Comparison of ENCODE assay signal across 34 cellular contexts in genomic region chr22:26650722-26651421, GRCh38. TPM values are rescaled to one million over a fixed set of nuclear protein-coding genes. Genes with fewer than 3 reads are reported as not detected.
DNase-seq lines count a peak whose midpoint lies in the region; ATAC-seq, FAIRE-seq and TF ChIP-seq lines count a peak whose summit lies in the region.
"Had no signal": no experiment of that assay in that cellular context is flagged by ENCODE, and none has a peak within 500 bp of the region (broad histone marks: within the 10 kb centered on the region; RNA-seq: fewer than 3 reads in every experiment).

No MANE protein-coding gene starts in this region.

- RAD21 ChIA-PET in GM12878 (lab: Charles Lee; ENCODE audit: unreplicated experiment), result no interaction called here

- H3K9ac ChIP-seq in GM12878 (ENCODE audit: control insufficient read depth, insufficient read depth, low read length), result no peak overlapping the region

- TF ChIP-seq RAD21 in GM12878 (IDR thresholded peaks at IDR 0.05; ENCODE audit: insufficient read depth, low read depth, low read length), result no peak

- ATAC-seq in activated CD8-positive, alpha-beta memory T cell treated with anti-CD3 and anti-CD28 coated beads, Interleukin-2, amount 10 ng/mL, durations not matched to agents 7 days and 5 days, result peak; percentile 37
- peak; percentile 51 for ATAC-seq in GM12878
- ATAC-seq: left cardiac atrium, mucosa of descending colon, SK-N-SH treated with all-trans-retinoic acid at 6 μM for 48 hours had no signal

- no peak overlapping the region for H3K27ac ChIP-seq in GM12878 (ENCODE audit: control insufficient read depth, insufficient read depth)
- H3K27ac ChIP-seq: cardiac muscle cell, colonic mucosa, hepatocyte, thoracic aorta had no signal

- no peak overlapping the region for H3K4me3 Mint-ChIP-seq in activated CD8-positive, alpha-beta memory T cell treated with anti-CD3 and anti-CD28 coated beads, Interleukin-2, amount 10 ng/mL, durations not matched to agents 7 days and 5 days
- H3K4me3 Mint-ChIP-seq in stimulated activated naive CD8-positive, alpha-beta T cell treated with anti-CD3 and anti-CD28 coated beads, Interleukin-15, Interleukin-2, amounts not matched to agents 100 ng/mL and 50 ng/mL, for 24 hours, result no peak overlapping the region
- H3K4me3 Mint-ChIP-seq: activated naive CD8-positive, alpha-beta T cell treated with anti-CD3 and anti-CD28 coated beads, Interleukin-2, amount 10 ng/mL, durations not matched to agents 7 days and 5 days; CD8-positive, alpha-beta memory T cell; nephron had no signal

- in situ Hi-C loops in GM12878 (cut with MboI), result no loop called here

- CTCF ChIA-PET in activated CD8-positive, alpha-beta memory T cell treated with anti-CD3 and anti-CD28 coated beads, Interleukin-2, amount 10 ng/mL, durations not matched to agents 7 days and 5 days (lab: Charles Lee), result interaction anchor here (0.7 to 1.7 kb wide), 4 partner anchors 9 to 133 kb away, joined by 3 to 10 read pairs (median 3); no protein-coding TSS in a partner anchor
- CTCF ChIA-PET in GM12878 (lab: Yijun Ruan, JAX), result interaction anchor here (1.5 to 2.4 kb wide), 3 partner anchors 14 to 147 kb away, joined by 3 to 12 read pairs (median 7); no protein-coding TSS in a partner anchor

- H3K4me3 ChIP-seq in GM12878, result no peak overlapping the region
- H3K4me3 ChIP-seq: cardiac muscle cell, colonic mucosa, hepatocyte, mucosa of descending colon, thoracic aorta had no signal

- FAIRE-seq in GM12878 (lab: Jason Lieb, UNC) (no peak), frontal cortex (lab: Jason Lieb, UNC) (no peak)
- FAIRE-seq: astrocyte had no signal

- no peak for DNase-seq in activated CD8-positive, alpha-beta memory T cell treated with anti-CD3 and anti-CD28 coated beads, Interleukin-2, amount 10 ng/mL, durations not matched to agents 7 days and 5 days
- no peak for DNase-seq in activated CD8-positive, alpha-beta memory T cell treated with anti-CD3 and anti-CD28 coated beads, Interleukin-2, amount 50 U/mL, for 4 hours
- DNase-seq in GM20000 (ENCODE audit: low spot score), result peak; percentile 38
- DNase-seq in GM12878 (ENCODE audit: low read depth, low spot score), result no peak
- no peak for DNase-seq in stimulated activated CD4-positive, alpha-beta T cell treated with anti-CD3 and anti-CD28 coated beads, Interleukin-4, amount 100 ng/mL, for 1 hour
- DNase-seq in frontal cortex (ENCODE audit: low spot score in 2 of 2), result no peak
- DNase-seq: activated CD4-positive, CD25-positive, alpha-beta regulatory T cell treated with anti-CD3 and anti-CD28 coated beads, Interleukin-2, amount 50 U/mL, for 72 hours; activated naive CD8-positive, alpha-beta T cell treated with anti-CD3 and anti-CD28 coated beads, Interleukin-2, amount 10 ng/mL, durations not matched to agents 7 days and 5 days; CD8-positive, alpha-beta memory T cell; colonic mucosa; effector CD4-positive, alpha-beta T cell; EL; H7; Kasumi-1; left cardiac atrium; mucosa of descending colon; NCI-H1417 treated with DMSO at 0.1 percent for 48 hours; NCI-H2081; NCI-H2227 treated with DMSO at 0.1 percent for 48 hours; NCI-H526 treated with DMSO at 0.1 percent for 48 hours; Right ventricle myocardium superior; stimulated activated CD4-positive, alpha-beta T cell treated with anti-CD3 and anti-CD28 coated beads, Interleukin-15, amount 100 ng/mL, for 24 hours; stimulated activated naive CD4-positive, alpha-beta T cell treated with Interleukin-2 at 50 U/mL for 16 hours had no signal

- H3K79me2 ChIP-seq in GM12878 (ENCODE audit: control insufficient read depth, insufficient read depth, low read length), result no peaks in the 10 kb centered on the region
- H3K79me2 ChIP-seq: hepatocyte had no signal

- no peak for TF ChIP-seq EP300 in GM12878 (IDR thresholded peaks at IDR 0.05; ENCODE audit: borderline replicate concordance in 1 of 2, control insufficient read depth in 1 of 2, low read depth in 2 of 2, low read length in 2 of 2)

- POLR2A ChIA-PET in GM12878 (lab: Charles Lee), result no interaction called here

- BruUV-seq in GM12878 (replicated peaks; lab: Mats Ljungman, UMichigan), result no TSS peak

- WGBS in GM12878 (ENCODE audit: insufficient coverage, insufficient replicate concordance, low lambda C conversion rate, missing lambda C conversion rate), result 54% methylated on average over 6 of the region's 6 CpGs

- peaks cover 0 to 5% of the 10 kb centered on the region in 2 experiments; a peak in 2 of 4 replicates for H3K27me3 ChIP-seq in GM12878 (replicated peaks in 1 of 2; ENCODE audit: control insufficient read depth in 2 of 2, insufficient read depth in 2 of 2, low read length in 1 of 2)
- H3K27me3 ChIP-seq: colonic mucosa had no signal

- H3K4me1 ChIP-seq in GM12878 (ENCODE audit: control insufficient read depth, insufficient read depth, low read length), result peaks cover 27% of the 10 kb centered on the region
- H3K4me1 ChIP-seq: colonic mucosa had no signal

- H3K36me3 ChIP-seq in GM12878 (ENCODE audit: control insufficient read depth in 2 of 2, insufficient read depth in 2 of 2, low read length in 1 of 2), result no peaks in the 10 kb centered on the region
- H3K36me3 ChIP-seq: cardiac muscle cell, colonic mucosa, thoracic aorta had no signal

- 0 out of 2 replicates have a peak overlapping the region, but pooled peaks have one; percentile 50 for H3K4me2 ChIP-seq in GM12878 (ENCODE audit: control insufficient read depth, insufficient read depth)
- H3K4me2 ChIP-seq: hepatocyte had no signal

- peaks cover 59% of the 10 kb centered on the region for H3K4me1 Mint-ChIP-seq in activated CD8-positive, alpha-beta memory T cell treated with anti-CD3 and anti-CD28 coated beads, Interleukin-2, amount 10 ng/mL, durations not matched to agents 7 days and 5 days
- H3K4me1 Mint-ChIP-seq in stimulated activated naive CD8-positive, alpha-beta T cell treated with anti-CD3 and anti-CD28 coated beads, Interleukin-15, Interleukin-2, amounts not matched to agents 100 ng/mL and 50 ng/mL, for 24 hours (ENCODE audit: low read depth), result peaks cover 44% of the 10 kb centered on the region

- H3K9me3 ChIP-seq in GM12878 (replicated peaks; ENCODE audit: control insufficient read depth, insufficient read depth, low read length), result no peaks in the 10 kb centered on the region
- H3K9me3 ChIP-seq: colonic mucosa, mucosa of descending colon, thoracic aorta had no signal

- peak overlapping the region; percentile 11 for H3K27ac Mint-ChIP-seq in activated CD8-positive, alpha-beta memory T cell treated with anti-CD3 and anti-CD28 coated beads, Interleukin-2, amount 10 ng/mL, durations not matched to agents 7 days and 5 days
- peak overlapping the region; percentile 62 for H3K27ac Mint-ChIP-seq in stimulated activated naive CD8-positive, alpha-beta T cell treated with anti-CD3 and anti-CD28 coated beads, Interleukin-15, Interleukin-2, amounts not matched to agents 100 ng/mL and 50 ng/mL, for 24 hours
- H3K27ac Mint-ChIP-seq: activated naive CD8-positive, alpha-beta T cell treated with anti-CD3 and anti-CD28 coated beads, Interleukin-2, amount 10 ng/mL, durations not matched to agents 7 days and 5 days; nephron had no signal

- H3K27me3 Mint-ChIP-seq in activated CD8-positive, alpha-beta memory T cell treated with anti-CD3 and anti-CD28 coated beads, Interleukin-2, amount 10 ng/mL, durations not matched to agents 7 days and 5 days, result peaks cover 10% of the 10 kb centered on the region
- H3K27me3 Mint-ChIP-seq in stimulated activated naive CD8-positive, alpha-beta T cell treated with anti-CD3 and anti-CD28 coated beads, Interleukin-15, Interleukin-2, amounts not matched to agents 100 ng/mL and 50 ng/mL, for 24 hours, result no peaks in the 10 kb centered on the region

- no peaks in the 10 kb centered on the region; the same call in 1 of the 2 replicates for H4K20me1 ChIP-seq in GM12878 (ENCODE audit: control insufficient read depth, insufficient read depth)

- intact Hi-C loops in GM12878 (cut with micrococcal nuclease; ENCODE audit: unreplicated experiment), result no loop called here

- no peaks in the 10 kb centered on the region for H3K36me3 Mint-ChIP-seq in activated CD8-positive, alpha-beta memory T cell treated with anti-CD3 and anti-CD28 coated beads, Interleukin-2, amount 10 ng/mL, durations not matched to agents 7 days and 5 days
- no peaks in the 10 kb centered on the region for H3K36me3 Mint-ChIP-seq in stimulated activated naive CD8-positive, alpha-beta T cell treated with anti-CD3 and anti-CD28 coated beads, Interleukin-15, Interleukin-2, amounts not matched to agents 100 ng/mL and 50 ng/mL, for 24 hours (ENCODE audit: low read depth)
- H3K36me3 Mint-ChIP-seq: activated naive CD8-positive, alpha-beta T cell treated with anti-CD3 and anti-CD28 coated beads, Interleukin-2, amount 10 ng/mL, durations not matched to agents 7 days and 5 days; CD8-positive, alpha-beta memory T cell had no signal

- no peak for TF ChIP-seq POLR2A in GM12878 (IDR thresholded peaks at IDR 0.05; ENCODE audit: low read depth, low read length)

- TF ChIP-seq CTCF in GM20000 (IDR thresholded peaks at IDR 0.05; ENCODE audit: extremely low read depth, missing control alignments), result no peak
- no peak for TF ChIP-seq CTCF in GM12878 (IDR thresholded peaks at IDR 0.05 in 2 of 3, conservative IDR thresholded peaks at IDR 0.05 in 1 of 3; ENCODE audit: control insufficient read depth in 2 of 3, extremely low read depth in 1 of 3, insufficient read depth in 1 of 3, low read depth in 3 of 3, low read length in 3 of 3)

- SMC1A ChIA-PET in GM12878 (lab: Charles Lee; ENCODE audit: uncharacterized antibody, unreplicated experiment), result interaction anchor here (1.2 to 1.3 kb wide), 2 partner anchors 102 to 147 kb away, joined by 3 read pairs; no protein-coding TSS in a partner anchor

- no peaks in the 10 kb centered on the region for H3K9me3 Mint-ChIP-seq in activated CD8-positive, alpha-beta memory T cell treated with anti-CD3 and anti-CD28 coated beads, Interleukin-2, amount 10 ng/mL, durations not matched to agents 7 days and 5 days (ENCODE audit: low read depth)
- H3K9me3 Mint-ChIP-seq in stimulated activated naive CD8-positive, alpha-beta T cell treated with anti-CD3 and anti-CD28 coated beads, Interleukin-15, Interleukin-2, amounts not matched to agents 100 ng/mL and 50 ng/mL, for 24 hours, result no peaks in the 10 kb centered on the region
- H3K9me3 Mint-ChIP-seq: activated naive CD8-positive, alpha-beta T cell treated with anti-CD3 and anti-CD28 coated beads, Interleukin-2, amount 10 ng/mL, durations not matched to agents 7 days and 5 days; CD8-positive, alpha-beta memory T cell; nephron had no signal

- H2AFZ ChIP-seq in GM12878 (ENCODE audit: control insufficient read depth, low read depth, low read length), result no peak overlapping the region
- H2AFZ ChIP-seq: hepatocyte had no signal

RNA-seq across cellular contexts. Expression of gene MIAT, which starts 6.5 kb away (rescaled TPM):
- total RNA-seq in activated CD8-positive, alpha-beta memory T cell treated with anti-CD3 and anti-CD28 coated beads, Interleukin-2, amount 10 ng/mL, durations not matched to agents 7 days and 5 days, result 100 to 1,000 TPM in 1 of 2 experiments, 10 to 100 TPM in 1; 66.5 to 125 TPM
- total RNA-seq in GM12878 (2013; cell fraction: nucleolus; rRNA removed), result 13.9 and 14.0 TPM in 2 replicates
- total RNA-seq in GM12878 (2014; rRNA removed), result 5.2 and 5.9 TPM in 2 replicates
- 6.7 and 7.7 TPM in 2 replicates for total RNA-seq in GM12878 (2014; rRNA removed; fragmentation: Illumina TruSeq; extraction: Trizol)
- 9.9 and 11.7 TPM in 2 replicates for total RNA-seq in GM12878 (2021)
- polyA plus RNA-seq in GM12878 (2011; ENCODE audit: low read depth), result 9.0 TPM
- 1.8 and 1.9 TPM in 2 replicates for polyA plus RNA-seq in GM12878 (2011; rRNA removed)
- 0.80 and 1.2 TPM in 2 replicates for polyA plus RNA-seq in GM12878 (2011; cell fraction: cytosol; rRNA removed)
- 8.6 and 9.9 TPM in 2 replicates for polyA plus RNA-seq in GM12878 (2011; cell fraction: nucleus; rRNA removed)
- polyA plus RNA-seq in GM12878 (2012), result 9.7 and 12.5 TPM in 2 replicates
- 12.4 and 14.7 TPM in 2 replicates for polyA plus RNA-seq in GM12878 (2014; fragmentation: Illumina TruSeq; extraction: Trizol)
- polyA plus RNA-seq in GM12878 (2014; fragmentation: Nextera tagmentation; extraction: Ambion mirVana), result under 1 TPM; 0.39 to 0.51 TPM
- polyA plus RNA-seq in GM12878 (2014; rRNA removed), result 13.7 and 16.0 TPM in 2 replicates
- 1 to 10 TPM; 2.2 to 3.4 TPM for polyA plus RNA-seq in GM12878 (2016; fragmentation: Nextera tagmentation; extraction: Ambion mirVana)
- polyA minus RNA-seq in GM12878 (2011; rRNA and poly(A)+ RNA removed), result 2.8 and 5.1 TPM in 2 replicates
- 0.53 and 0.73 TPM in 2 replicates for polyA minus RNA-seq in GM12878 (2011; cell fraction: cytosol; rRNA and poly(A)+ RNA removed)
- 6.3 and 6.9 TPM in 2 replicates for polyA minus RNA-seq in GM12878 (2011; cell fraction: nucleus; rRNA and poly(A)+ RNA removed)
- 110 TPM for total RNA-seq in frontal cortex

RNA-seq across cellular contexts. Expression of gene CRYBA4, which starts 29.1 kb away (rescaled TPM):
- total RNA-seq in activated CD8-positive, alpha-beta memory T cell treated with anti-CD3 and anti-CD28 coated beads, Interleukin-2, amount 10 ng/mL, durations not matched to agents 7 days and 5 days, result under 1 TPM in 1 of 2 experiments, not detected in 1; 0.38 TPM
- total RNA-seq in GM12878 (2013; cell fraction: nucleolus; rRNA removed), result not detected in 2 replicates
- 0.17 TPM in 1 of 2 replicates, not detected in the other for total RNA-seq in GM12878 (2014; rRNA removed)
- total RNA-seq in GM12878 (2014; rRNA removed; fragmentation: Illumina TruSeq; extraction: Trizol), result not detected in 2 replicates
- not detected in 2 replicates for total RNA-seq in GM12878 (2021)
- polyA plus RNA-seq in GM12878 (2011; ENCODE audit: low read depth), result not detected
- polyA plus RNA-seq in GM12878 (2011; rRNA removed), result 0.12 TPM in 2 replicates
- 0.18 and 0.28 TPM in 2 replicates for polyA plus RNA-seq in GM12878 (2011; cell fraction: cytosol; rRNA removed)
- 0.31 and 0.48 TPM in 2 replicates for polyA plus RNA-seq in GM12878 (2011; cell fraction: nucleus; rRNA removed)
- 0.21 TPM in 1 of 2 replicates, not detected in the other for polyA plus RNA-seq in GM12878 (2012)
- not detected in 2 replicates for polyA plus RNA-seq in GM12878 (2014; fragmentation: Illumina TruSeq; extraction: Trizol)
- polyA plus RNA-seq in GM12878 (2014; fragmentation: Nextera tagmentation; extraction: Ambion mirVana), result not detected
- not detected in 2 replicates for polyA plus RNA-seq in GM12878 (2014; rRNA removed)
- polyA plus RNA-seq in GM12878 (2016; fragmentation: Nextera tagmentation; extraction: Ambion mirVana), result not detected
- 0.41 TPM in 1 of 2 replicates, not detected in the other for polyA minus RNA-seq in GM12878 (2011; rRNA and poly(A)+ RNA removed)
- not detected in 2 replicates for polyA minus RNA-seq in GM12878 (2011; cell fraction: cytosol; rRNA and poly(A)+ RNA removed)
- polyA minus RNA-seq in GM12878 (2011; cell fraction: nucleus; rRNA and poly(A)+ RNA removed), result not detected in 2 replicates
- not detected for total RNA-seq in frontal cortex
- total RNA-seq: activated naive CD8-positive, alpha-beta T cell treated with anti-CD3 and anti-CD28 coated beads, Interleukin-2, amount 10 ng/mL, durations not matched to agents 7 days and 5 days; cardiac muscle cell; CD8-positive, alpha-beta memory T cell; H7; hepatocyte; left cardiac atrium; lung microvascular endothelial cell; mucosa of descending colon; osteocyte; renal cortical epithelial cell; Right ventricle myocardium superior; thoracic aorta; urinary bladder had no signal
- polyA plus RNA-seq: CD8-positive, alpha-beta memory T cell; hepatocyte; urinary bladder had no signal

RNA-seq across cellular contexts. Expression of gene CRYBB1, which starts 33.0 kb away (rescaled TPM):
- under 1 TPM in 1 of 2 experiments, not detected in 1; 0.38 TPM for total RNA-seq in activated CD8-positive, alpha-beta memory T cell treated with anti-CD3 and anti-CD28 coated beads, Interleukin-2, amount 10 ng/mL, durations not matched to agents 7 days and 5 days
- total RNA-seq in GM12878 (2013; cell fraction: nucleolus; rRNA removed), result not detected in 2 replicates
- 0.11 TPM in 1 of 2 replicates, not detected in the other for total RNA-seq in GM12878 (2014; rRNA removed)
- not detected in 2 replicates for total RNA-seq in GM12878 (2014; rRNA removed; fragmentation: Illumina TruSeq; extraction: Trizol)
- total RNA-seq in GM12878 (2021), result 0.64 TPM in 1 of 2 replicates, not detected in the other
- not detected for polyA plus RNA-seq in GM12878 (2011; ENCODE audit: low read depth)
- not detected in 2 replicates for polyA plus RNA-seq in GM12878 (2011; rRNA removed)
- polyA plus RNA-seq in GM12878 (2011; cell fraction: cytosol; rRNA removed), result 0.12 TPM in 1 of 2 replicates, not detected in the other
- not detected in 2 replicates for polyA plus RNA-seq in GM12878 (2011; cell fraction: nucleus; rRNA removed)
- polyA plus RNA-seq in GM12878 (2012), result not detected in 2 replicates
- polyA plus RNA-seq in GM12878 (2014; fragmentation: Illumina TruSeq; extraction: Trizol), result 0.09 TPM in 1 of 2 replicates, not detected in the other
- under 1 TPM in 1 of 2 experiments, not detected in 1; 0.23 TPM for polyA plus RNA-seq in GM12878 (2014; fragmentation: Nextera tagmentation; extraction: Ambion mirVana)
- 0.13 TPM in 1 of 2 replicates, not detected in the other for polyA plus RNA-seq in GM12878 (2014; rRNA removed)
- under 1 TPM in 1 of 2 experiments, not detected in 1; 0.32 TPM for polyA plus RNA-seq in GM12878 (2016; fragmentation: Nextera tagmentation; extraction: Ambion mirVana)
- not detected in 2 replicates for polyA minus RNA-seq in GM12878 (2011; rRNA and poly(A)+ RNA removed)
- not detected in 2 replicates for polyA minus RNA-seq in GM12878 (2011; cell fraction: cytosol; rRNA and poly(A)+ RNA removed)
- not detected in 2 replicates for polyA minus RNA-seq in GM12878 (2011; cell fraction: nucleus; rRNA and poly(A)+ RNA removed)
- 2.0 TPM for total RNA-seq in frontal cortex
- total RNA-seq: activated naive CD8-positive, alpha-beta T cell treated with anti-CD3 and anti-CD28 coated beads, Interleukin-2, amount 10 ng/mL, durations not matched to agents 7 days and 5 days; astrocyte; cardiac muscle cell; CD8-positive, alpha-beta memory T cell; hepatocyte; osteocyte; renal cortical epithelial cell had no signal
- polyA plus RNA-seq: cardiac muscle cell; CD8-positive, alpha-beta memory T cell; hepatocyte had no signal
